ENCODE assay signal across 1 cellular context in genomic region chr16:48366165-48367093, GRCh38.
TF ChIP-seq lines count a peak whose summit lies in the region.

No MANE protein-coding gene starts in this region.

TF ChIP-seq in K562, 482 proteins besides CTCF, POLR2A, EP300 and RAD21 (continued from another document and continues in another):
- TF ChIP-seq FOXP1 (CRISPR knock-in tag; IDR thresholded peaks at IDR 0.05) (no peak), POLR2H (tag; IDR thresholded peaks at IDR 0.05; ENCODE audit: low read depth) (no peak; the same call in none of the 2 replicates), CBX8 (IDR thresholded peaks at IDR 0.05; ENCODE audit: borderline replicate concordance, extremely low read depth, low read depth, low read length, poor library complexity, severe bottlenecking) (no peak), PHB (CRISPR knock-in tag; IDR thresholded peaks at IDR 0.05) (no peak), MCM5 (IDR thresholded peaks at IDR 0.05; ENCODE audit: low read depth) (no peak), ZNF174 (CRISPR knock-in tag; IDR thresholded peaks at IDR 0.05) (no peak), NUFIP1 (IDR thresholded peaks at IDR 0.05; ENCODE audit: partially characterized antibody) (no peak), THAP12 (CRISPR knock-in tag; IDR thresholded peaks at IDR 0.05) (no peak), DACH1 (IDR thresholded peaks at IDR 0.05; ENCODE audit: partially characterized antibody) (no peak), ZNF274 (IDR thresholded peaks at IDR 0.05; ENCODE audit: borderline replicate concordance, low read depth, low read length) (no peak), MAFK (IDR thresholded peaks at IDR 0.05; ENCODE audit: low read length) (peak; percentile 16; the same call in 1 of the 2 replicates), MED1 (CRISPR knock-in tag; IDR thresholded peaks at IDR 0.05; ENCODE audit: borderline replicate concordance) (no peak), PTBP1 (IDR thresholded peaks at IDR 0.05; ENCODE audit: low read depth, low read length) (no peak), MCM7 (IDR thresholded peaks at IDR 0.05) (no peak), SRSF1 (IDR thresholded peaks at IDR 0.05; ENCODE audit: low read depth, low read length) (no peak), NEUROD1 (IDR thresholded peaks at IDR 0.05; ENCODE audit: borderline replicate concordance, low read depth, low read length, partially characterized antibody) (no peak), POLR3G (IDR thresholded peaks at IDR 0.05; ENCODE audit: extremely low read depth, insufficient read length, insufficient replicate concordance) (no peak), SIRT6 (IDR thresholded peaks at IDR 0.05; ENCODE audit: low read depth, low read length) (no peak), ZNF57 (CRISPR knock-in tag; IDR thresholded peaks at IDR 0.05) (no peak), ZNF384 (IDR thresholded peaks at IDR 0.05; ENCODE audit: low read depth, low read length) (no peak), RBBP5 (IDR thresholded peaks at IDR 0.05; ENCODE audit: borderline replicate concordance, insufficient read depth, low read length, poor library complexity, severe bottlenecking) (peak; percentile 54), SRF (CRISPR knock-in tag; IDR thresholded peaks at IDR 0.05) (no peak), ZNF24 (IDR thresholded peaks at IDR 0.05) (0 out of 2 replicates have a peak, but pooled peaks have one; percentile 9), HMG20B (CRISPR knock-in tag; IDR thresholded peaks at IDR 0.05) (no peak), RCOR1 (IDR thresholded peaks at IDR 0.05; ENCODE audit: borderline replicate concordance in 1 of 2, low read depth in 2 of 2, low read length in 2 of 2) (peak in 1 of 2 experiments; percentile 92; a peak in 2 of 4 replicates), EP400 (IDR thresholded peaks at IDR 0.05) (peak; percentile 95), PTTG1 (tag; IDR thresholded peaks at IDR 0.05; ENCODE audit: low read depth) (peak; percentile 44; the same call in 1 of the 2 replicates), ZNF696 (CRISPR knock-in tag; conservative IDR thresholded peaks at IDR 0.05) (no peak), RNF2 (IDR thresholded peaks at IDR 0.05) (no peak), ZNF3 (CRISPR knock-in tag; IDR thresholded peaks at IDR 0.05) (no peak), VEZF1 (CRISPR knock-in tag; IDR thresholded peaks at IDR 0.05) (peak; percentile 72; the same call in 1 of the 2 replicates), PRPF4 (IDR thresholded peaks at IDR 0.05; ENCODE audit: insufficient read depth, low read depth, low read length, poor library complexity, severe bottlenecking) (no peak), HDAC6 (IDR thresholded peaks at IDR 0.05; ENCODE audit: low read depth, low read length) (no peak), ILF3 (IDR thresholded peaks at IDR 0.05; ENCODE audit: borderline replicate concordance) (no peak), BCOR (IDR thresholded peaks at IDR 0.05) (no peak), STAG1 (CRISPR knock-in tag; IDR thresholded peaks at IDR 0.05; ENCODE audit: borderline replicate concordance) (no peak)
- TF ChIP-seq, protein P1, sequence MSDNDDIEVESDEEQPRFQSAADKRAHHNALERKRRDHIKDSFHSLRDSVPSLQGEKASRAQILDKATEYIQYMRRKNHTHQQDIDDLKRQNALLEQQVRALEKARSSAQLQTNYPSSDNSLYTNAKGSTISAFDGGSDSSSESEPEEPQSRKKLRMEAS (CRISPR knock-in tag; IDR thresholded peaks at IDR 0.05): no peak
- TF ChIP-seq, protein P2, sequence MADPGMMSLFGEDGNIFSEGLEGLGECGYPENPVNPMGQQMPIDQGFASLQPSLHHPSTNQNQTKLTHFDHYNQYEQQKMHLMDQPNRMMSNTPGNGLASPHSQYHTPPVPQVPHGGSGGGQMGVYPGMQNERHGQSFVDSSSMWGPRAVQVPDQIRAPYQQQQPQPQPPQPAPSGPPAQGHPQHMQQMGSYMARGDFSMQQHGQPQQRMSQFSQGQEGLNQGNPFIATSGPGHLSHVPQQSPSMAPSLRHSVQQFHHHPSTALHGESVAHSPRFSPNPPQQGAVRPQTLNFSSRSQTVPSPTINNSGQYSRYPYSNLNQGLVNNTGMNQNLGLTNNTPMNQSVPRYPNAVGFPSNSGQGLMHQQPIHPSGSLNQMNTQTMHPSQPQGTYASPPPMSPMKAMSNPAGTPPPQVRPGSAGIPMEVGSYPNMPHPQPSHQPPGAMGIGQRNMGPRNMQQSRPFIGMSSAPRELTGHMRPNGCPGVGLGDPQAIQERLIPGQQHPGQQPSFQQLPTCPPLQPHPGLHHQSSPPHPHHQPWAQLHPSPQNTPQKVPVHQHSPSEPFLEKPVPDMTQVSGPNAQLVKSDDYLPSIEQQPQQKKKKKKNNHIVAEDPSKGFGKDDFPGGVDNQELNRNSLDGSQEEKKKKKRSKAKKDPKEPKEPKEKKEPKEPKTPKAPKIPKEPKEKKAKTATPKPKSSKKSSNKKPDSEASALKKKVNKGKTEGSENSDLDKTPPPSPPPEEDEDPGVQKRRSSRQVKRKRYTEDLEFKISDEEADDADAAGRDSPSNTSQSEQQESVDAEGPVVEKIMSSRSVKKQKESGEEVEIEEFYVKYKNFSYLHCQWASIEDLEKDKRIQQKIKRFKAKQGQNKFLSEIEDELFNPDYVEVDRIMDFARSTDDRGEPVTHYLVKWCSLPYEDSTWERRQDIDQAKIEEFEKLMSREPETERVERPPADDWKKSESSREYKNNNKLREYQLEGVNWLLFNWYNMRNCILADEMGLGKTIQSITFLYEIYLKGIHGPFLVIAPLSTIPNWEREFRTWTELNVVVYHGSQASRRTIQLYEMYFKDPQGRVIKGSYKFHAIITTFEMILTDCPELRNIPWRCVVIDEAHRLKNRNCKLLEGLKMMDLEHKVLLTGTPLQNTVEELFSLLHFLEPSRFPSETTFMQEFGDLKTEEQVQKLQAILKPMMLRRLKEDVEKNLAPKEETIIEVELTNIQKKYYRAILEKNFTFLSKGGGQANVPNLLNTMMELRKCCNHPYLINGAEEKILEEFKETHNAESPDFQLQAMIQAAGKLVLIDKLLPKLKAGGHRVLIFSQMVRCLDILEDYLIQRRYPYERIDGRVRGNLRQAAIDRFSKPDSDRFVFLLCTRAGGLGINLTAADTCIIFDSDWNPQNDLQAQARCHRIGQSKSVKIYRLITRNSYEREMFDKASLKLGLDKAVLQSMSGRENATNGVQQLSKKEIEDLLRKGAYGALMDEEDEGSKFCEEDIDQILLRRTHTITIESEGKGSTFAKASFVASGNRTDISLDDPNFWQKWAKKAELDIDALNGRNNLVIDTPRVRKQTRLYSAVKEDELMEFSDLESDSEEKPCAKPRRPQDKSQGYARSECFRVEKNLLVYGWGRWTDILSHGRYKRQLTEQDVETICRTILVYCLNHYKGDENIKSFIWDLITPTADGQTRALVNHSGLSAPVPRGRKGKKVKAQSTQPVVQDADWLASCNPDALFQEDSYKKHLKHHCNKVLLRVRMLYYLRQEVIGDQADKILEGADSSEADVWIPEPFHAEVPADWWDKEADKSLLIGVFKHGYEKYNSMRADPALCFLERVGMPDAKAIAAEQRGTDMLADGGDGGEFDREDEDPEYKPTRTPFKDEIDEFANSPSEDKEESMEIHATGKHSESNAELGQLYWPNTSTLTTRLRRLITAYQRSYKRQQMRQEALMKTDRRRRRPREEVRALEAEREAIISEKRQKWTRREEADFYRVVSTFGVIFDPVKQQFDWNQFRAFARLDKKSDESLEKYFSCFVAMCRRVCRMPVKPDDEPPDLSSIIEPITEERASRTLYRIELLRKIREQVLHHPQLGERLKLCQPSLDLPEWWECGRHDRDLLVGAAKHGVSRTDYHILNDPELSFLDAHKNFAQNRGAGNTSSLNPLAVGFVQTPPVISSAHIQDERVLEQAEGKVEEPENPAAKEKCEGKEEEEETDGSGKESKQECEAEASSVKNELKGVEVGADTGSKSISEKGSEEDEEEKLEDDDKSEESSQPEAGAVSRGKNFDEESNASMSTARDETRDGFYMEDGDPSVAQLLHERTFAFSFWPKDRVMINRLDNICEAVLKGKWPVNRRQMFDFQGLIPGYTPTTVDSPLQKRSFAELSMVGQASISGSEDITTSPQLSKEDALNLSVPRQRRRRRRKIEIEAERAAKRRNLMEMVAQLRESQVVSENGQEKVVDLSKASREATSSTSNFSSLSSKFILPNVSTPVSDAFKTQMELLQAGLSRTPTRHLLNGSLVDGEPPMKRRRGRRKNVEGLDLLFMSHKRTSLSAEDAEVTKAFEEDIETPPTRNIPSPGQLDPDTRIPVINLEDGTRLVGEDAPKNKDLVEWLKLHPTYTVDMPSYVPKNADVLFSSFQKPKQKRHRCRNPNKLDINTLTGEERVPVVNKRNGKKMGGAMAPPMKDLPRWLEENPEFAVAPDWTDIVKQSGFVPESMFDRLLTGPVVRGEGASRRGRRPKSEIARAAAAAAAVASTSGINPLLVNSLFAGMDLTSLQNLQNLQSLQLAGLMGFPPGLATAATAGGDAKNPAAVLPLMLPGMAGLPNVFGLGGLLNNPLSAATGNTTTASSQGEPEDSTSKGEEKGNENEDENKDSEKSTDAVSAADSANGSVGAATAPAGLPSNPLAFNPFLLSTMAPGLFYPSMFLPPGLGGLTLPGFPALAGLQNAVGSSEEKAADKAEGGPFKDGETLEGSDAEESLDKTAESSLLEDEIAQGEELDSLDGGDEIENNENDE (IDR thresholded peaks at IDR 0.05; ENCODE audit: low read depth, low read length): no peak
- TF ChIP-seq, protein P3, sequence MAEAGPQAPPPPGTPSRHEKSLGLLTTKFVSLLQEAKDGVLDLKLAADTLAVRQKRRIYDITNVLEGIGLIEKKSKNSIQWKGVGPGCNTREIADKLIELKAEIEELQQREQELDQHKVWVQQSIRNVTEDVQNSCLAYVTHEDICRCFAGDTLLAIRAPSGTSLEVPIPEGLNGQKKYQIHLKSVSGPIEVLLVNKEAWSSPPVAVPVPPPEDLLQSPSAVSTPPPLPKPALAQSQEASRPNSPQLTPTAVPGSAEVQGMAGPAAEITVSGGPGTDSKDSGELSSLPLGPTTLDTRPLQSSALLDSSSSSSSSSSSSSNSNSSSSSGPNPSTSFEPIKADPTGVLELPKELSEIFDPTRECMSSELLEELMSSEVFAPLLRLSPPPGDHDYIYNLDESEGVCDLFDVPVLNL (CRISPR knock-in tag; IDR thresholded peaks at IDR 0.05; ENCODE audit: low read depth): no peak
- TF ChIP-seq, protein P4, sequence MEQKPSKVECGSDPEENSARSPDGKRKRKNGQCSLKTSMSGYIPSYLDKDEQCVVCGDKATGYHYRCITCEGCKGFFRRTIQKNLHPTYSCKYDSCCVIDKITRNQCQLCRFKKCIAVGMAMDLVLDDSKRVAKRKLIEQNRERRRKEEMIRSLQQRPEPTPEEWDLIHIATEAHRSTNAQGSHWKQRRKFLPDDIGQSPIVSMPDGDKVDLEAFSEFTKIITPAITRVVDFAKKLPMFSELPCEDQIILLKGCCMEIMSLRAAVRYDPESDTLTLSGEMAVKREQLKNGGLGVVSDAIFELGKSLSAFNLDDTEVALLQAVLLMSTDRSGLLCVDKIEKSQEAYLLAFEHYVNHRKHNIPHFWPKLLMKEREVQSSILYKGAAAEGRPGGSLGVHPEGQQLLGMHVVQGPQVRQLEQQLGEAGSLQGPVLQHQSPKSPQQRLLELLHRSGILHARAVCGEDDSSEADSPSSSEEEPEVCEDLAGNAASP (IDR thresholded peaks at IDR 0.05): peak; percentile 29; the same call in 1 of the 2 replicates
- TF ChIP-seq, protein P5, sequence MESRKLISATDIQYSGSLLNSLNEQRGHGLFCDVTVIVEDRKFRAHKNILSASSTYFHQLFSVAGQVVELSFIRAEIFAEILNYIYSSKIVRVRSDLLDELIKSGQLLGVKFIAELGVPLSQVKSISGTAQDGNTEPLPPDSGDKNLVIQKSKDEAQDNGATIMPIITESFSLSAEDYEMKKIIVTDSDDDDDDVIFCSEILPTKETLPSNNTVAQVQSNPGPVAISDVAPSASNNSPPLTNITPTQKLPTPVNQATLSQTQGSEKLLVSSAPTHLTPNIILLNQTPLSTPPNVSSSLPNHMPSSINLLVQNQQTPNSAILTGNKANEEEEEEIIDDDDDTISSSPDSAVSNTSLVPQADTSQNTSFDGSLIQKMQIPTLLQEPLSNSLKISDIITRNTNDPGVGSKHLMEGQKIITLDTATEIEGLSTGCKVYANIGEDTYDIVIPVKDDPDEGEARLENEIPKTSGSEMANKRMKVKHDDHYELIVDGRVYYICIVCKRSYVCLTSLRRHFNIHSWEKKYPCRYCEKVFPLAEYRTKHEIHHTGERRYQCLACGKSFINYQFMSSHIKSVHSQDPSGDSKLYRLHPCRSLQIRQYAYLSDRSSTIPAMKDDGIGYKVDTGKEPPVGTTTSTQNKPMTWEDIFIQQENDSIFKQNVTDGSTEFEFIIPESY (CRISPR knock-in tag; IDR thresholded peaks at IDR 0.05): no peak
- TF ChIP-seq, protein P6, sequence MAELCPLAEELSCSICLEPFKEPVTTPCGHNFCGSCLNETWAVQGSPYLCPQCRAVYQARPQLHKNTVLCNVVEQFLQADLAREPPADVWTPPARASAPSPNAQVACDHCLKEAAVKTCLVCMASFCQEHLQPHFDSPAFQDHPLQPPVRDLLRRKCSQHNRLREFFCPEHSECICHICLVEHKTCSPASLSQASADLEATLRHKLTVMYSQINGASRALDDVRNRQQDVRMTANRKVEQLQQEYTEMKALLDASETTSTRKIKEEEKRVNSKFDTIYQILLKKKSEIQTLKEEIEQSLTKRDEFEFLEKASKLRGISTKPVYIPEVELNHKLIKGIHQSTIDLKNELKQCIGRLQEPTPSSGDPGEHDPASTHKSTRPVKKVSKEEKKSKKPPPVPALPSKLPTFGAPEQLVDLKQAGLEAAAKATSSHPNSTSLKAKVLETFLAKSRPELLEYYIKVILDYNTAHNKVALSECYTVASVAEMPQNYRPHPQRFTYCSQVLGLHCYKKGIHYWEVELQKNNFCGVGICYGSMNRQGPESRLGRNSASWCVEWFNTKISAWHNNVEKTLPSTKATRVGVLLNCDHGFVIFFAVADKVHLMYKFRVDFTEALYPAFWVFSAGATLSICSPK (IDR thresholded peaks at IDR 0.05; ENCODE audit: borderline replicate concordance): no peak
